ENCODE assay signal across 9 cellular contexts in the genomic region with DNA sequence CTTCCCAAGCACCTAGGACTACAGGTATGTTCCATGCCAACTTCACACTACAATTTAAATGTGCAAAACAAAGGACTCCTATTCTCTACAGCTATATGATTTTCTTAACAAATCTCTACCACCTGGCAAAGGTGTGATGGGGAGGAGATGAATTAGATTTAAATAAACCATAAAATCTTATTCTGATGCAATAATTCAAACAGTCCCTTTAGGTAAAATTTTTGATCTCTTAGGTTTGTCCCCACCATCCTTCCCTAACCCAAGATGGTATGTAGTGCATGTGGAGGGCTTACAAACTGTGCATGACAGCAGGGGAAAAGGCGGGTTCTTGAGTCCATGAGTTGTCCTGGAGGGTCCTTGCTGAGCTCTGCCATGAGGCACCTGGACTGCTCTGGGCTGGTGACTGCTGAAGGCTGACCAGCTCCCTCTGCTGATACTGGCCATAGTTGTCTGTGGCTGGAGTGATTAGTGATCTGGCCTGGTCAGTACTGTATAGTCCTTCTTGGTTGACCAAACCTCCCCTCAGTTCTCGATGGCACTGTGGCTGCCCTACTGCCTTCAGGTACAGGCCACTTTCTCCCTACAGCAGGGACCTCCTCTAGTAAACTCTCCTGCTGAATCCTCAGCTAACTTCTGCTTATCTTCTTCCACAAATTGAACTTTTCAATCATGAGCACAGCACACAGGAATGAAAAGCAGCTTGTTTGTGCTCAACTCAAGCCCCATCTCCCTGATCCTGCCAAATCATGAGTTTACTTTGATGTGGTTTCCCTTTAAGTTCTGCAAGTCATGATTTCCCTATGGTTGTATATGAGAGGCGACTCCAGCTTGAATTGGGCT. TPM values are rescaled to one million over a fixed set of nuclear protein-coding genes. Genes with fewer than 3 reads are reported as not detected.
A peak's percentile ranks its signal among the peaks of the same experiment; 100 is the strongest.
DNase-seq lines count a peak whose midpoint lies in the region; TF ChIP-seq lines count a peak whose summit lies in the region.
"Had no signal": no experiment of that assay in that cellular context is flagged by ENCODE, and none has a peak within 500 bp of the region (broad histone marks: within the 10 kb centered on the region; RNA-seq: fewer than 3 reads in every experiment).

No MANE protein-coding gene starts in this region.

- in situ Hi-C loops in GM13976 (cut with MboI; ENCODE audit: low sequenced_read_pairs, unreplicated experiment) (no loop called here), SK-MEL-5 (cut with HindIII; ENCODE audit: low pct_unique_long_range_greater_than_20kb, low sequenced_read_pairs) (no loop called here)

- TF ChIP-seq CTCF in GM13976 (IDR thresholded peaks at IDR 0.05; ENCODE audit: borderline replicate concordance, control extremely low read depth, extremely low read depth, insufficient read depth, missing control alignments) (no peak), epithelial cell of proximal tubule (conservative IDR thresholded peaks at IDR 0.05; ENCODE audit: low read depth, low read length) (peak; percentile 25)

- peak; percentile 36 for DNase-seq in GM13976 (ENCODE audit: low spot score)
- DNase-seq in SK-MEL-5 (ENCODE audit: low read depth, low spot score) = peak; percentile 50
- DNase-seq in epithelial cell of proximal tubule (ENCODE audit: low read depth) = no peak
- DNase-seq in skeletal muscle cell (ENCODE audit: low read depth) = peak; percentile 62
- no peak for DNase-seq in activated CD4-positive, alpha-beta T cell treated with anti-CD3 and anti-CD28 coated beads for 4 hours
- DNase-seq in NCI-H345 treated with DMSO at 0.1 percent for 48 hours (lab: John Stamatoyannopoulos, UW; ENCODE audit: unreplicated experiment) = no peak
- no peak for DNase-seq in SK-N-DZ (ENCODE audit: low spot score)

- H3K4me3 ChIP-seq in epithelial cell of proximal tubule (ENCODE audit: low read depth, low read length) (no peak overlapping the region), skeletal muscle cell (ENCODE audit: low read depth, low read length) (no peak overlapping the region)
- H3K4me3 ChIP-seq: tibial nerve had no signal

RNA-seq across cellular contexts. Expression of gene CFAP161, which starts 30.1 kb away (rescaled TPM):
- total RNA-seq in SK-MEL-5 (2014; rRNA removed; shearing (Covaris generic)) = 0.21 and 0.29 TPM in 2 replicates
- 0.17 TPM in 1 of 2 replicates, not detected in the other for polyA plus RNA-seq in SK-MEL-5 (2015; cell fraction: cytosol; rRNA removed)
- 0.37 TPM in 1 of 2 replicates, not detected in the other for polyA plus RNA-seq in SK-MEL-5 (2015; cell fraction: nucleus; rRNA removed)
- 0.07 TPM in 1 of 2 replicates, not detected in the other for total RNA-seq in epithelial cell of proximal tubule
- not detected in 2 replicates for polyA plus RNA-seq in SK-N-DZ (2014; cell fraction: cytosol; rRNA removed)
- polyA plus RNA-seq in SK-N-DZ (2014; cell fraction: nucleus; rRNA removed) = not detected in 2 replicates
- total RNA-seq: G401 had no signal

RNA-seq across cellular contexts. Expression of gene IL16, which starts 32.5 kb away (rescaled TPM):
- total RNA-seq in SK-MEL-5 (2014; rRNA removed; shearing (Covaris generic)) = 6.4 and 6.6 TPM in 2 replicates
- 11.2 and 13.4 TPM in 2 replicates for polyA plus RNA-seq in SK-MEL-5 (2015; cell fraction: cytosol; rRNA removed)
- 86.7 and 87.0 TPM in 2 replicates for polyA plus RNA-seq in SK-MEL-5 (2015; cell fraction: nucleus; rRNA removed)
- total RNA-seq in epithelial cell of proximal tubule = 0.12 TPM in 1 of 2 replicates, not detected in the other
- not detected in 2 replicates for polyA plus RNA-seq in SK-N-DZ (2014; cell fraction: cytosol; rRNA removed)
- polyA plus RNA-seq in SK-N-DZ (2014; cell fraction: nucleus; rRNA removed) = not detected in 2 replicates
- total RNA-seq: G401 had no signal

Comparison
In these comparisons a context has a peak if more than half of its experiments do, and no peak if none do; other contexts are left out.
1. DNase-seq: peak in GM13976 (single experiment), SK-MEL-5 (single experiment) and skeletal muscle cell (single experiment); none in epithelial cell of proximal tubule (single experiment), activated CD4-positive, alpha-beta T cell treated with anti-CD3 and anti-CD28 coated beads for 4 hours (0 of 2), NCI-H345 treated with DMSO at 0.1 percent for 48 hours (single experiment) and SK-N-DZ (single experiment).